In the genomic region with DNA sequence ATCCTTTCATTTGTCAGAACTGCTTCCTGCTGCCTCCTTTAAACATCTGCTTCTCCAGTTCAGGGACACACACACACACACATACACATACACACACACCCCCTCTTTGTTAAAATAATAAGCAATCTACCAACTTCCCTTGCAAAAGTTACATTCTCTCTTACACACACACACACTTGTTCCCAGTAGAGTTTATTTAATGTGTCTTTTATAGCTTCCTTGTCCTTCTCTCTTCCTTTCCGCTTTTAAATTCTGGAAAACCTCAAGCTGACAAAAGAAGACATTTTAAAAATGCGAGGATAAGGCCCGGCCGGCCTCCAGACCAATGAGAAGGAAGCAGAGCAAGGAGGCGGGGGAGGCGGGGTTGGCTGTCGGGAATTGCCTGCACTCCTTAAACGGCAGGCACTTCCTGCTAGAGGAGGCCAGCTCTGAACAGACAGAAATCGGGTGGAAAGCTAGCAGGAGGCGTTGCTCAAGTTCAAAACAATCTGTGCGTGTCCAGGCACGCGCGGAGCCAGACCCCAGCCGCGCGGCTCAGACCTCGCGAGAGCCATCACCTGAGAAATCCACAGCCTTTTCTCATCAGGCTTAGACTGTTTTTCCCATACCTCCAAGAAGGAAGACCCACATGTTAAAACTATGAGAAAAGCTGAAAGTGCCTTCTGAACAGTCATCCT, we compare ENCODE assay signal across 8 cellular contexts.
A peak's percentile ranks its signal among the peaks of the same experiment; 100 is the strongest.
DNase-seq lines count a peak whose midpoint lies in the region; ATAC-seq and TF ChIP-seq lines count a peak whose summit lies in the region.

No MANE protein-coding gene starts in this region.

- peak; percentile 89 for ATAC-seq in GM21367 (IDR thresholded peaks at IDR 0.05; ENCODE audit: unreplicated experiment)
- ATAC-seq in PC-3: peak; percentile 97

- H3K4me1 ChIP-seq in Caco-2 (peaks cover 38% of the 10 kb centered on the region), PC-3 (ENCODE audit: insufficient read depth, low read length) (peaks cover 43% of the 10 kb centered on the region)

- intact Hi-C loops in Caco-2 (cut with micrococcal nuclease; ENCODE audit: unreplicated experiment) (loop anchor here (1.0 to 5.0 kb wide), 15 partner anchors 23 to 454 kb away; partner anchors contain the start of genes CCDC82, FAM76B, MAML2 and MTMR2), PC-3 (cut with micrococcal nuclease) (loop anchor here (1.0 to 2.0 kb wide), 3 partner anchors 68 to 146 kb away; partner anchors contain the start of genes CCDC82 and MAML2)

- H3K4me1 Mint-ChIP-seq in Caco-2 (ENCODE audit: low read depth, unreplicated experiment): peaks cover 21% of the 10 kb centered on the region

- BruUV-seq in Caco-2 (replicated peaks; lab: Mats Ljungman, UMichigan) (no TSS peak), PC-3 (replicated peaks; lab: Mats Ljungman, UMichigan) (no TSS peak)

- CTCF ChIA-PET in Caco-2 (lab: Charles Lee) (interaction anchor here (0.6 to 3.3 kb wide), 10 partner anchors 27 to 1274 kb away, joined by 3 to 58 read pairs (median 4); partner anchors contain the start of gene MAML2), PC-3 (lab: Charles Lee) (interaction anchor here (0.6 to 2.2 kb wide), 3 partner anchors 16 to 394 kb away, joined by 3 to 24 read pairs (median 3); partner anchors contain the start of gene MAML2)

- peak overlapping the region; percentile 60 for H3K9ac ChIP-seq in PC-3 (ENCODE audit: low read length)

- no peaks in the 10 kb centered on the region for H3K36me3 ChIP-seq in Caco-2 (ENCODE audit: control insufficient read depth, insufficient read depth, low read length)
- H3K36me3 ChIP-seq in PC-3 (ENCODE audit: low read depth, low read length): no peaks in the 10 kb centered on the region

- TF ChIP-seq POLR2A in erythroblast (IDR thresholded peaks at IDR 0.05; ENCODE audit: low read length): peak; percentile 17

- H3K27ac ChIP-seq in PC-3 (ENCODE audit: low read length): peak overlapping the region; percentile 80

- peak overlapping the region; percentile 78 for H3K4me2 ChIP-seq in PC-3 (ENCODE audit: low read length)

- peak overlapping the region; percentile 88 for H3K27ac Mint-ChIP-seq in Caco-2 (ENCODE audit: unreplicated experiment)

- POLR2A ChIA-PET in Caco-2 (lab: Charles Lee): interaction anchor here (0.5 to 2.0 kb wide), 16 partner anchors 8 to 1655 kb away, joined by 3 to 16 read pairs (median 4); partner anchors contain the start of genes CCDC82, JRKL and MAML2
- POLR2A ChIA-PET in PC-3 (lab: Charles Lee; ENCODE audit: unreplicated experiment): interaction anchor here (0.6 to 1.2 kb wide), 10 partner anchors 24 to 475 kb away, joined by 3 to 5 read pairs (median 4); partner anchors contain the start of gene MAML2

- H3F3A ChIP-seq in PC-3 (ENCODE audit: low read length, unreplicated experiment): no peaks in the 10 kb centered on the region

- H3K4me3 ChIP-seq in Caco-2 (ENCODE audit: low read depth, low read length): peak overlapping the region; percentile 38
- peak overlapping the region; percentile 58 for H3K4me3 ChIP-seq in PC-3 (ENCODE audit: low read length)

- no peaks in the 10 kb centered on the region for H3K9me2 ChIP-seq in PC-3 (replicated peaks; ENCODE audit: low read length)

- H3K79me2 ChIP-seq in PC-3 (ENCODE audit: low read length): peaks cover 14% of the 10 kb centered on the region; the same call in 1 of the 2 replicates

- no peaks in the 10 kb centered on the region for H3K27me3 Mint-ChIP-seq in Caco-2 (ENCODE audit: insufficient read depth, unreplicated experiment)

- no peaks in the 10 kb centered on the region for H3K9me3 Mint-ChIP-seq in Caco-2 (ENCODE audit: unreplicated experiment)

- peak overlapping the region; percentile 74 for H3K4me3 Mint-ChIP-seq in Caco-2 (ENCODE audit: unreplicated experiment)

- peak overlapping the region; percentile 86 for H2AFZ ChIP-seq in PC-3 (ENCODE audit: low read length)

- no peak for TF ChIP-seq CTCF in Caco-2 (IDR thresholded peaks at IDR 0.05; ENCODE audit: insufficient read depth in 1 of 2, low read depth in 1 of 2, low read length in 1 of 2, severe bottlenecking in 1 of 2, unreplicated experiment in 1 of 2)
- no peak for TF ChIP-seq CTCF in PC-3 (conservative IDR thresholded peaks at IDR 0.05; ENCODE audit: low read depth, low read length)

- H3K27me3 ChIP-seq in Caco-2 (replicated peaks; ENCODE audit: control insufficient read depth, insufficient read depth, low read length) (no peaks in the 10 kb centered on the region), PC-3 (ENCODE audit: low read length) (no peaks in the 10 kb centered on the region)

- no peaks in the 10 kb centered on the region for H3K9me3 ChIP-seq in Caco-2
- H3K9me3 ChIP-seq in PC-3 (ENCODE audit: low read length): no peaks in the 10 kb centered on the region

- no peaks in the 10 kb centered on the region for H4K20me1 ChIP-seq in PC-3 (ENCODE audit: low read length)

- no peaks in the 10 kb centered on the region for H3K36me3 Mint-ChIP-seq in Caco-2 (ENCODE audit: insufficient read depth, unreplicated experiment)

- peak; percentile 99 for DNase-seq in Caco-2
- peak; percentile 98 for DNase-seq in HT-29 (ENCODE audit: low spot score)
- peak; percentile 95 for DNase-seq in PC-3
- DNase-seq in activated T-cell treated with anti-CD3 and anti-CD28 coated beads, Interleukin-2, amount 50 U/mL, for 1 hour: peak; percentile 71
- DNase-seq in erythroblast (lab: John Stamatoyannopoulos, UW): peak; percentile 77 to 85
- DNase-seq in mucosa of gallbladder (ENCODE audit: low spot score): peak; percentile 95
- DNase-seq in stimulated activated CD8-positive, alpha-beta memory T cell treated with anti-CD3 and anti-CD28 coated beads, Interleukin-4, amount 100 ng/mL, for 24 hours (ENCODE audit: low read depth): peak; percentile 62

Comparison
In these comparisons a context has a peak if more than half of its experiments do, and no peak if none do; other contexts are left out.
1. Peak in every context shown above with its lines: DNase-seq, ATAC-seq, H3K4me3 ChIP-seq and H3K27ac ChIP-seq.